8 cellular contexts compared by ENCODE assay signal in genomic region chr17:64808178-64808977, GRCh38.
DNase-seq lines count a peak whose midpoint lies in the region; ATAC-seq and TF ChIP-seq lines count a peak whose summit lies in the region.
"Not testable (repeated sequence)": the region's sequence is repeated elsewhere in the genome, so short reads cannot be mapped to it uniquely, and the experiment has no call there.

No MANE protein-coding gene starts in this region.

- not testable (repeated sequence) for H3K9me3 Mint-ChIP-seq in activated CD8-positive, alpha-beta memory T cell treated with anti-CD3 and anti-CD28 coated beads, Interleukin-2, amount 10 ng/mL, durations not matched to agents 7 days and 5 days (ENCODE audit: low read depth); endothelial cell (ENCODE audit: unreplicated experiment); natural killer cell treated with Interleukin-12 subunit alpha and Interleukin-12 subunit beta and Interleukin-15 and Interleukin-18, amount 100 ng/mL, for 72 hours

- not testable (repeated sequence) for H3K4me3 Mint-ChIP-seq in activated CD8-positive, alpha-beta memory T cell treated with anti-CD3 and anti-CD28 coated beads, Interleukin-2, amount 10 ng/mL, durations not matched to agents 7 days and 5 days
- peak overlapping the region; percentile 62 for H3K4me3 Mint-ChIP-seq in endothelial cell (ENCODE audit: unreplicated experiment)
- H3K4me3 Mint-ChIP-seq in natural killer cell treated with Interleukin-12 subunit alpha and Interleukin-12 subunit beta and Interleukin-15 and Interleukin-18, amount 100 ng/mL, for 72 hours, result peak overlapping the region; percentile 75

- H3K27ac Mint-ChIP-seq in activated CD8-positive, alpha-beta memory T cell treated with anti-CD3 and anti-CD28 coated beads, Interleukin-2, amount 10 ng/mL, durations not matched to agents 7 days and 5 days, result peak overlapping the region; percentile 95
- peak overlapping the region; percentile 64 for H3K27ac Mint-ChIP-seq in endothelial cell (ENCODE audit: unreplicated experiment)
- peak overlapping the region; percentile 95 to 97 for H3K27ac Mint-ChIP-seq in natural killer cell treated with Interleukin-12 subunit alpha and Interleukin-12 subunit beta and Interleukin-15 and Interleukin-18, amount 100 ng/mL, for 72 hours

- peaks cover 18% of the 10 kb centered on the region for H3K4me1 Mint-ChIP-seq in activated CD8-positive, alpha-beta memory T cell treated with anti-CD3 and anti-CD28 coated beads, Interleukin-2, amount 10 ng/mL, durations not matched to agents 7 days and 5 days
- H3K4me1 Mint-ChIP-seq in endothelial cell (ENCODE audit: unreplicated experiment), result peaks cover 11% of the 10 kb centered on the region
- H3K4me1 Mint-ChIP-seq in natural killer cell treated with Interleukin-12 subunit alpha and Interleukin-12 subunit beta and Interleukin-15 and Interleukin-18, amount 100 ng/mL, for 72 hours (ENCODE audit: low read depth in 2 of 2), result peaks cover 13 to 25% of the 10 kb centered on the region in 2 donors

- TF ChIP-seq CTCF in endothelial cell (IDR thresholded peaks at IDR 0.05; ENCODE audit: unreplicated experiment), result not testable (repeated sequence)

- DNase-seq in EL, result peak; percentile 81
- DNase-seq in NOMO-1 treated with DMSO at 0.1 percent for 48 hours (lab: John Stamatoyannopoulos, UW; ENCODE audit: unreplicated experiment), result peak; percentile 37
- DNase-seq in activated CD8-positive, alpha-beta memory T cell treated with anti-CD3 and anti-CD28 coated beads, Interleukin-2, amount 10 ng/mL, durations not matched to agents 7 days and 5 days, result peak; percentile 87
- not testable (repeated sequence) for DNase-seq in endothelial cell (ENCODE audit: low spot score)
- peak; percentile 85 for DNase-seq in natural killer cell treated with Interleukin-12 subunit alpha and Interleukin-12 subunit beta and Interleukin-15 and Interleukin-18, amount 100 ng/mL, for 72 hours (ENCODE audit: low spot score)
- peak; percentile 62 for DNase-seq in stimulated activated naive CD8-positive, alpha-beta T cell treated with anti-CD3 and anti-CD28 coated beads, Interleukin-15, Interleukin-2, amounts not matched to agents 100 U/mL and 50 U/mL, for 24 hours

- peak; percentile 88 for ATAC-seq in GM21717 (IDR thresholded peaks at IDR 0.05; ENCODE audit: unreplicated experiment)
- ATAC-seq in HG03575 (IDR thresholded peaks at IDR 0.05; ENCODE audit: extremely low read depth, insufficient number of reproducible peaks, low FRiP score, unreplicated experiment), result peak; percentile 76
- ATAC-seq in activated CD8-positive, alpha-beta memory T cell treated with anti-CD3 and anti-CD28 coated beads, Interleukin-2, amount 10 ng/mL, durations not matched to agents 7 days and 5 days, result peak; percentile 99
- peak; percentile 95 to 96 for ATAC-seq in natural killer cell treated with Interleukin-12 subunit alpha and Interleukin-12 subunit beta and Interleukin-15 and Interleukin-18, amount 100 ng/mL, for 72 hours
- peak; percentile 99 for ATAC-seq in stimulated activated naive CD8-positive, alpha-beta T cell treated with anti-CD3 and anti-CD28 coated beads, Interleukin-15, Interleukin-2, amounts not matched to agents 100 U/mL and 50 U/mL, for 24 hours

- H3K36me3 Mint-ChIP-seq in activated CD8-positive, alpha-beta memory T cell treated with anti-CD3 and anti-CD28 coated beads, Interleukin-2, amount 10 ng/mL, durations not matched to agents 7 days and 5 days; endothelial cell (ENCODE audit: low read depth, unreplicated experiment): not testable (repeated sequence)
- H3K36me3 Mint-ChIP-seq in natural killer cell treated with Interleukin-12 subunit alpha and Interleukin-12 subunit beta and Interleukin-15 and Interleukin-18, amount 100 ng/mL, for 72 hours, result peaks cover 10% of the 10 kb centered on the region

- H3K27me3 Mint-ChIP-seq in activated CD8-positive, alpha-beta memory T cell treated with anti-CD3 and anti-CD28 coated beads, Interleukin-2, amount 10 ng/mL, durations not matched to agents 7 days and 5 days; endothelial cell (ENCODE audit: unreplicated experiment); natural killer cell treated with Interleukin-12 subunit alpha and Interleukin-12 subunit beta and Interleukin-15 and Interleukin-18, amount 100 ng/mL, for 72 hours: not testable (repeated sequence)

- CTCF ChIA-PET in activated CD8-positive, alpha-beta memory T cell treated with anti-CD3 and anti-CD28 coated beads, Interleukin-2, amount 10 ng/mL, durations not matched to agents 7 days and 5 days (lab: Charles Lee), result not testable (repeated sequence)
